In genomic region chr10:78035025-78035424, GRCh38 we compare ENCODE assay signal across 8 cellular contexts. TPM values are rescaled to one million over a fixed set of nuclear protein-coding genes. Genes with fewer than 3 reads are reported as not detected.
DNase-seq lines count a peak whose midpoint lies in the region; TF ChIP-seq lines count a peak whose summit lies in the region.

No MANE protein-coding gene starts in this region.

- H3K36me3 Mint-ChIP-seq in activated CD4-positive, alpha-beta T cell treated with anti-CD3 and anti-CD28 coated beads, Interleukin-2, amount 10 ng/mL, durations not matched to agents 7 days and 5 days (ENCODE audit: low read depth), result peaks cover 53% of the 10 kb centered on the region
- peaks cover 43% of the 10 kb centered on the region for H3K36me3 Mint-ChIP-seq in activated naive CD8-positive, alpha-beta T cell

- peaks cover 54% of the 10 kb centered on the region for H3K4me1 Mint-ChIP-seq in activated CD4-positive, alpha-beta T cell treated with anti-CD3 and anti-CD28 coated beads, Interleukin-2, amount 10 ng/mL, durations not matched to agents 7 days and 5 days
- H3K4me1 Mint-ChIP-seq in activated naive CD8-positive, alpha-beta T cell (ENCODE audit: low read depth), result peaks cover 56% of the 10 kb centered on the region

- H3K27me3 ChIP-seq in subcutaneous abdominal adipose tissue (ENCODE audit: control insufficient read depth in 5 of 5, insufficient read depth in 4 of 5, low read length in 5 of 5), result no peaks in the 10 kb centered on the region

- DNase-seq in activated CD4-positive, alpha-beta T cell treated with anti-CD3 and anti-CD28 coated beads, Interleukin-2, amount 10 ng/mL, durations not matched to agents 7 days and 5 days, result no peak
- DNase-seq in activated CD4-positive, alpha-beta T cell treated with anti-CD3 and anti-CD28 coated beads for 48 hours, result no peak
- DNase-seq in posterior cingulate gyrus, result no peak
- DNase-seq in HEK293T (ENCODE audit: extremely low spot score), result no peak
- no peak for DNase-seq in AG08396 (ENCODE audit: low spot score)

- H3K9me3 Mint-ChIP-seq in activated CD4-positive, alpha-beta T cell treated with anti-CD3 and anti-CD28 coated beads, Interleukin-2, amount 10 ng/mL, durations not matched to agents 7 days and 5 days, result no peaks in the 10 kb centered on the region
- H3K9me3 Mint-ChIP-seq in activated naive CD8-positive, alpha-beta T cell (ENCODE audit: low read depth), result no peaks in the 10 kb centered on the region

- intact Hi-C loops in posterior cingulate gyrus (cut with DNase I), result no loop called here

- H3K36me3 ChIP-seq in subcutaneous abdominal adipose tissue (ENCODE audit: control insufficient read depth in 5 of 5, insufficient read depth in 5 of 5, low read length in 5 of 5), result peaks cover 32 to 50% (median 47%) of the 10 kb centered on the region in 5 donors

- peak overlapping the region; percentile 91 for H3K27ac Mint-ChIP-seq in activated CD4-positive, alpha-beta T cell treated with anti-CD3 and anti-CD28 coated beads, Interleukin-2, amount 10 ng/mL, durations not matched to agents 7 days and 5 days
- peak overlapping the region; percentile 98 for H3K27ac Mint-ChIP-seq in activated naive CD8-positive, alpha-beta T cell

- peak overlapping the region; percentile 11 for H3K27ac ChIP-seq in subcutaneous abdominal adipose tissue (ENCODE audit: low read depth, low read length)

- H3K4me3 ChIP-seq in iPS-18c (ENCODE audit: insufficient read depth, low read depth, low read length) (peak overlapping the region; percentile 79), subcutaneous abdominal adipose tissue (ENCODE audit: low read depth in 1 of 5, low read length in 5 of 5) (peak overlapping the region in 3 of 5 donors; percentile 96 to 99 (median 98))

- CTCF ChIA-PET in activated CD4-positive, alpha-beta T cell treated with anti-CD3 and anti-CD28 coated beads, Interleukin-2, amount 10 ng/mL, durations not matched to agents 7 days and 5 days (lab: Charles Lee), result interaction anchor here (1.2 kb wide), 1 partner anchor 1024 kb away, joined by 3 read pairs; no protein-coding TSS in a partner anchor
- CTCF ChIA-PET in HEK293T (lab: Yijun Ruan, JAX), result no interaction called here

- POLR2A ChIA-PET in activated CD4-positive, alpha-beta T cell treated with anti-CD3 and anti-CD28 coated beads, Interleukin-2, amount 10 ng/mL, durations not matched to agents 7 days and 5 days (lab: Charles Lee), result no interaction called here
- POLR2A ChIA-PET in HEK293T (lab: Yijun Ruan, JAX), result interaction anchor here (1.1 kb wide), 1 partner anchor 12 kb away, joined by 4 read pairs; no protein-coding TSS in a partner anchor

- H3K9me3 ChIP-seq in iPS-18c (ENCODE audit: control insufficient read depth, insufficient read depth, low read length), result no peaks in the 10 kb centered on the region
- no peaks in the 10 kb centered on the region for H3K9me3 ChIP-seq in subcutaneous abdominal adipose tissue (ENCODE audit: control insufficient read depth in 5 of 5, low read length in 5 of 5)

- H3K9ac ChIP-seq in subcutaneous abdominal adipose tissue (ENCODE audit: low read length in 5 of 5), result peak overlapping the region in 4 of 5 donors; percentile 74 to 90 (median 81)

- peak overlapping the region; percentile 85 for H3K4me3 Mint-ChIP-seq in activated CD4-positive, alpha-beta T cell treated with anti-CD3 and anti-CD28 coated beads, Interleukin-2, amount 10 ng/mL, durations not matched to agents 7 days and 5 days
- H3K4me3 Mint-ChIP-seq in activated naive CD8-positive, alpha-beta T cell, result peak overlapping the region; percentile 96

- peaks cover 0 to 29% (median 16%) of the 10 kb centered on the region in 5 donors for H3K4me1 ChIP-seq in subcutaneous abdominal adipose tissue (ENCODE audit: control insufficient read depth in 5 of 5, insufficient read depth in 5 of 5, low read length in 5 of 5)

- H3K27me3 Mint-ChIP-seq in activated CD4-positive, alpha-beta T cell treated with anti-CD3 and anti-CD28 coated beads, Interleukin-2, amount 10 ng/mL, durations not matched to agents 7 days and 5 days, result no peaks in the 10 kb centered on the region
- H3K27me3 Mint-ChIP-seq in activated naive CD8-positive, alpha-beta T cell, result no peaks in the 10 kb centered on the region

TF ChIP-seq in HEK293T, 16 proteins besides CTCF, POLR2A, EP300 and RAD21:
- TF ChIP-seq ARNT (IDR thresholded peaks at IDR 0.05), result no peak
- TF ChIP-seq HDGF (IDR thresholded peaks at IDR 0.05; ENCODE audit: borderline replicate concordance), result no peak
- no peak for TF ChIP-seq SUZ12 (IDR thresholded peaks at IDR 0.05)
- TF ChIP-seq ZNF384 (IDR thresholded peaks at IDR 0.05), result no peak
- TF ChIP-seq TARDBP (IDR thresholded peaks at IDR 0.05), result no peak
- no peak for TF ChIP-seq CTBP1 (IDR thresholded peaks at IDR 0.05; ENCODE audit: borderline replicate concordance)
- no peak for TF ChIP-seq ELF4 (IDR thresholded peaks at IDR 0.05)
- TF ChIP-seq LEF1 (IDR thresholded peaks at IDR 0.05; ENCODE audit: borderline replicate concordance), result no peak
- TF ChIP-seq FOXK2 (IDR thresholded peaks at IDR 0.05), result no peak
- no peak for TF ChIP-seq L3MBTL2 (conservative IDR thresholded peaks at IDR 0.05)
- TF ChIP-seq FOXA1 (IDR thresholded peaks at IDR 0.05), result no peak
- TF ChIP-seq, protein P1, sequence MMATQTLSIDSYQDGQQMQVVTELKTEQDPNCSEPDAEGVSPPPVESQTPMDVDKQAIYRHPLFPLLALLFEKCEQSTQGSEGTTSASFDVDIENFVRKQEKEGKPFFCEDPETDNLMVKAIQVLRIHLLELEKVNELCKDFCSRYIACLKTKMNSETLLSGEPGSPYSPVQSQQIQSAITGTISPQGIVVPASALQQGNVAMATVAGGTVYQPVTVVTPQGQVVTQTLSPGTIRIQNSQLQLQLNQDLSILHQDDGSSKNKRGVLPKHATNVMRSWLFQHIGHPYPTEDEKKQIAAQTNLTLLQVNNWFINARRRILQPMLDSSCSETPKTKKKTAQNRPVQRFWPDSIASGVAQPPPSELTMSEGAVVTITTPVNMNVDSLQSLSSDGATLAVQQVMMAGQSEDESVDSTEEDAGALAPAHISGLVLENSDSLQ (IDR thresholded peaks at IDR 0.05), result no peak
- no peak for TF ChIP-seq BHLHE40 (IDR thresholded peaks at IDR 0.05; ENCODE audit: borderline replicate concordance)

RNA-seq across cellular contexts. Expression of gene RPS24, which starts 1.4 kb away (rescaled TPM):
- 1,000 to 10,000 TPM; 1,565 to 2,086 TPM for total RNA-seq in activated CD4-positive, alpha-beta T cell treated with anti-CD3 and anti-CD28 coated beads, Interleukin-2, amount 10 ng/mL, durations not matched to agents 7 days and 5 days

RNA-seq across cellular contexts. Expression of gene POLR3A, which starts 5.7 kb away (rescaled TPM):
- 10 to 100 TPM; 18.1 to 18.8 TPM for total RNA-seq in activated CD4-positive, alpha-beta T cell treated with anti-CD3 and anti-CD28 coated beads, Interleukin-2, amount 10 ng/mL, durations not matched to agents 7 days and 5 days
